ENCODE assay signal across 8 cellular contexts in the genomic region with DNA sequence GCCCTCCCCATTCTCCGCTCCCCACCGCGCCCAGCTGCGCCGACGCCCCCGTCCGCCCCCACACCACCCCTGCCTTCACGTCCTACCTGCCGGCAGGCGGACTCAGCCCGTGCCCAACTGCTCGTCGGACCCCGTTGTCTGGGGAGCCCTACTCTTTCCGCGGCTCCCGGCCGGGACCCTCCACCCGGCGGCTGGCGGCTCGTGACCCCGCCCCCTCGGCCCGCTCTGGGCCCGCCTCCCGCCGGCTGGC. TPM values are rescaled to one million over a fixed set of nuclear protein-coding genes. Genes with fewer than 3 reads are reported as not detected.
DNase-seq lines count a peak whose midpoint lies in the region; ATAC-seq and TF ChIP-seq lines count a peak whose summit lies in the region.

TSS of gene SERAC1 (minus strand) at position 209 of the 250 bp plus-strand sequence. CDS start 9,899 bp downstream, outside the sequence.

- peak within 1 kb of the TSS; percentile 90 for H3K4me3 Mint-ChIP-seq in activated CD4-positive, alpha-beta T cell treated with anti-CD3 and anti-CD28 coated beads, Interleukin-2, amount 10 ng/mL, durations not matched to agents 7 days and 5 days

- peaks cover 12% of the 10 kb centered on the region for H3K36me3 Mint-ChIP-seq in activated CD4-positive, alpha-beta T cell treated with anti-CD3 and anti-CD28 coated beads, Interleukin-2, amount 10 ng/mL, durations not matched to agents 7 days and 5 days (ENCODE audit: low read depth)

- WGBS in adipose tissue, 3 donors = 1 to 2% (median 1%) methylated on average over 22 to 29 of the region's 29 CpGs
- WGBS in testis, 2 donors = 0% methylated on average over 1 to 9 of the region's 29 CpGs

- peaks cover 35% of the 10 kb centered on the region for H3K4me1 Mint-ChIP-seq in activated CD4-positive, alpha-beta T cell treated with anti-CD3 and anti-CD28 coated beads, Interleukin-2, amount 10 ng/mL, durations not matched to agents 7 days and 5 days

- H3K27me3 ChIP-seq in testis = no peaks in the 10 kb centered on the region

- H3K9me3 Mint-ChIP-seq in activated CD4-positive, alpha-beta T cell treated with anti-CD3 and anti-CD28 coated beads, Interleukin-2, amount 10 ng/mL, durations not matched to agents 7 days and 5 days = no peaks in the 10 kb centered on the region

- CTCF ChIA-PET in activated CD4-positive, alpha-beta T cell treated with anti-CD3 and anti-CD28 coated beads, Interleukin-2, amount 10 ng/mL, durations not matched to agents 7 days and 5 days (lab: Charles Lee) = interaction anchor here (1.1 to 1.4 kb wide), 3 partner anchors 13 to 18 kb away, joined by 3 to 8 read pairs (median 5); no protein-coding TSS in a partner anchor

- H3K4me3 ChIP-seq in testis = peak within 1 kb of the TSS; percentile 77 to 91

- DNase-seq in activated CD4-positive, alpha-beta T cell treated with anti-CD3 and anti-CD28 coated beads, Interleukin-2, amount 10 ng/mL, durations not matched to agents 7 days and 5 days = no peak
- DNase-seq in activated CD4-positive, alpha-beta T cell treated with anti-CD3 and anti-CD28 coated beads for 48 hours = no peak
- DNase-seq in kidney glomerular epithelial cell (lab: John Stamatoyannopoulos, UW) = peak; percentile 70
- DNase-seq in testis = no peak
- no peak for DNase-seq in UCSD-AML1 (lab: John Stamatoyannopoulos, UW; ENCODE audit: unreplicated experiment)
- DNase-seq in stimulated activated CD4-positive, alpha-beta T cell treated with anti-CD3 and anti-CD28 coated beads, Interleukin-4, amount 100 ng/mL, for 24 hours = no peak

- peak within 1 kb of the TSS; percentile 99 for H3K27ac Mint-ChIP-seq in activated CD4-positive, alpha-beta T cell treated with anti-CD3 and anti-CD28 coated beads, Interleukin-2, amount 10 ng/mL, durations not matched to agents 7 days and 5 days

- no peak for TF ChIP-seq POLR2A in testis (IDR thresholded peaks at IDR 0.05)

- POLR2A ChIA-PET in activated CD4-positive, alpha-beta T cell treated with anti-CD3 and anti-CD28 coated beads, Interleukin-2, amount 10 ng/mL, durations not matched to agents 7 days and 5 days (lab: Charles Lee) = no interaction called here

- no peaks in the 10 kb centered on the region for H3K27me3 Mint-ChIP-seq in activated CD4-positive, alpha-beta T cell treated with anti-CD3 and anti-CD28 coated beads, Interleukin-2, amount 10 ng/mL, durations not matched to agents 7 days and 5 days

- ATAC-seq in HG02981 (IDR thresholded peaks at IDR 0.05; ENCODE audit: unreplicated experiment) = no peak

- H3K27ac ChIP-seq in adipose tissue (ENCODE audit: low read depth, low read length) (peak within 1 kb of the TSS; percentile 45), testis (peak within 1 kb of the TSS; percentile 94 to 99)

- H3K9me3 ChIP-seq in testis = no peaks in the 10 kb centered on the region

- intact Hi-C loops in testis (cut with DNase I; ENCODE audit: low total_unique reads) = no loop called here

- H3K4me1 ChIP-seq in testis = no peaks in the 10 kb centered on the region

- H3K36me3 ChIP-seq in testis (ENCODE audit: low read depth, missing control alignments) = no peaks in the 10 kb centered on the region

- TF ChIP-seq CTCF in testis (IDR thresholded peaks at IDR 0.05) = no peak

RNA-seq across cellular contexts. Expression of gene SERAC1, which starts in this region (rescaled TPM):
- 1 to 10 TPM; 4.5 TPM for total RNA-seq in activated CD4-positive, alpha-beta T cell treated with anti-CD3 and anti-CD28 coated beads, Interleukin-2, amount 10 ng/mL, durations not matched to agents 7 days and 5 days
- 1 to 10 TPM; 2.6 to 5.6 (median 3.6) TPM for polyA plus RNA-seq in adipose tissue
- total RNA-seq in testis = 10 to 100 TPM in 1 of 2 donors, 1 to 10 TPM in 1; 9.8 to 20.2 TPM
- 15.2 TPM for polyA plus RNA-seq in testis (ENCODE audit: insufficient read depth, low read depth, low replicate concordance)
